Comparison of ENCODE assay signal across 1 cellular context in the genomic region with DNA sequence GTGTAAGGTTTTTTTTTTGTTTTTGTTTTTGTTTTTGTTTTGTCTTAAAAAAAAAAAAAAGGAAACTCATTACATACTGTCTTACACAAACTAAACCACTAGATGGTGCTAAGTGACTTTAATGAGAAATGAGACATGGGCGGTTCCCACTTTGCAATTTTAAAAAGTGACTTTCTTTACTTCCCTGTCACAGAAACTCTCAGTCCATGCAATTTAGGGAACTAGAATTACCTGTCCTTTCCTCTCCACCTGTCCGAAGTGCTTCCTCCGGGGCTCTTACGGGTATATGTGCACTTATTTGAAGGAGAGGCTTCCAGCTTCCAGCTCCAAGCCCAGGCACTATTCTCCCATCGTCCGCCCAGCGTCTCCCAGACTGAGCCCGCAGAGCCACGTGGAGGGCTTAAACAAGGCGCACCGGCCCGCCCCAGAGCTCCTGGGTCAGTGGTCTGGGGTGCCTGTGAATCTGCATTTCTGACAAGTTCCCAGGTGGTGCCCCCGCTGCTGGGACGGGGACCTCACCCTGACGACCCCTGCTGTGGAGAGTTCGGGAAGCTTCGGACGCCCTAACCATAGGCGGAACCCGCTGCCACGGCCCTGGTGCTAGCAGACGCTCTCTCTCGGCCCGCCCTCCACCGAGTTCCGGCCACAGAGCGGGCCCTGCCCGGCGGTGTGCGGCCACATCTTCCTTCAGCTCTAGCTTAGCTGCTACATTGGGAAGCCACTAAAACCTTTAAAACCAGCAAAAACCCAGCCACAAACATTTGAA.
TF ChIP-seq lines count a peak whose summit lies in the region.

No MANE protein-coding gene starts in this region.

TF ChIP-seq in HepG2, 621 proteins besides CTCF, POLR2A, EP300 and RAD21 (continued from another document and continues in another):
- TF ChIP-seq, protein P1, sequence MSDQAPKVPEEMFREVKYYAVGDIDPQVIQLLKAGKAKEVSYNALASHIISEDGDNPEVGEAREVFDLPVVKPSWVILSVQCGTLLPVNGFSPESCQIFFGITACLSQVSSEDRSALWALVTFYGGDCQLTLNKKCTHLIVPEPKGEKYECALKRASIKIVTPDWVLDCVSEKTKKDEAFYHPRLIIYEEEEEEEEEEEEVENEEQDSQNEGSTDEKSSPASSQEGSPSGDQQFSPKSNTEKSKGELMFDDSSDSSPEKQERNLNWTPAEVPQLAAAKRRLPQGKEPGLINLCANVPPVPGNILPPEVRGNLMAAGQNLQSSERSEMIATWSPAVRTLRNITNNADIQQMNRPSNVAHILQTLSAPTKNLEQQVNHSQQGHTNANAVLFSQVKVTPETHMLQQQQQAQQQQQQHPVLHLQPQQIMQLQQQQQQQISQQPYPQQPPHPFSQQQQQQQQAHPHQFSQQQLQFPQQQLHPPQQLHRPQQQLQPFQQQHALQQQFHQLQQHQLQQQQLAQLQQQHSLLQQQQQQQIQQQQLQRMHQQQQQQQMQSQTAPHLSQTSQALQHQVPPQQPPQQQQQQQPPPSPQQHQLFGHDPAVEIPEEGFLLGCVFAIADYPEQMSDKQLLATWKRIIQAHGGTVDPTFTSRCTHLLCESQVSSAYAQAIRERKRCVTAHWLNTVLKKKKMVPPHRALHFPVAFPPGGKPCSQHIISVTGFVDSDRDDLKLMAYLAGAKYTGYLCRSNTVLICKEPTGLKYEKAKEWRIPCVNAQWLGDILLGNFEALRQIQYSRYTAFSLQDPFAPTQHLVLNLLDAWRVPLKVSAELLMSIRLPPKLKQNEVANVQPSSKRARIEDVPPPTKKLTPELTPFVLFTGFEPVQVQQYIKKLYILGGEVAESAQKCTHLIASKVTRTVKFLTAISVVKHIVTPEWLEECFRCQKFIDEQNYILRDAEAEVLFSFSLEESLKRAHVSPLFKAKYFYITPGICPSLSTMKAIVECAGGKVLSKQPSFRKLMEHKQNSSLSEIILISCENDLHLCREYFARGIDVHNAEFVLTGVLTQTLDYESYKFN (CRISPR knock-in tag; conservative IDR thresholded peaks at IDR 0.05) = no peak; the same call in 1 of the 2 replicates
- TF ChIP-seq ZNF546 (CRISPR knock-in tag; conservative IDR thresholded peaks at IDR 0.05) = no peak; the same call in 1 of the 2 replicates
- peak; percentile 31; the same call in 1 of the 2 replicates for TF ChIP-seq PHF21A (CRISPR knock-in tag; IDR thresholded peaks at IDR 0.05)
- TF ChIP-seq HDAC2 (CRISPR knock-in tag; IDR thresholded peaks at IDR 0.05) = no peak; the same call in 1 of the 2 replicates
- TF ChIP-seq ZNF350 (CRISPR knock-in tag; IDR thresholded peaks at IDR 0.05; ENCODE audit: borderline replicate concordance, low read depth) = peak; percentile 87; the same call in 1 of the 2 replicates
- no peak for TF ChIP-seq ETV6 (CRISPR knock-in tag; conservative IDR thresholded peaks at IDR 0.05)
- TF ChIP-seq IRX3 (CRISPR knock-in tag; IDR thresholded peaks at IDR 0.05; ENCODE audit: borderline replicate concordance, low read depth) = no peak
- TF ChIP-seq ZSCAN12 (CRISPR knock-in tag; IDR thresholded peaks at IDR 0.05) = no peak
- TF ChIP-seq, protein P2, sequence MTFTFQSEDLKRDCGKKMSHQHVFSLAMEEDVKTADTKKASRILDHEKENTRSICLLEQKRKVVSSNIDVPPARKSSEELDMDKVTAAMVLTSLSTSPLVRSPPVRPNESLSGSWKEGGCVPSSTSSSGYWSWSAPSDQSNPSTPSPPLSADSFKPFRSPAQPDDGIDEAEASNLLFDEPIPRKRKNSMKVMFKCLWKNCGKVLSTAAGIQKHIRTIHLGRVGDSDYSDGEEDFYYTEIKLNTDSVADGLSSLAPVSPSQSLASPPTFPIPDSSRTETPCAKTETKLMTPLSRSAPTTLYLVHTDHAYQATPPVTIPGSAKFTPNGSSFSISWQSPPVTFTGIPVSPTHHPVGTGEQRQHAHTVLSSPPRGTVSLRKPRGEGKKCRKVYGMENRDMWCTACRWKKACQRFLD (CRISPR knock-in tag; IDR thresholded peaks at IDR 0.05; ENCODE audit: borderline replicate concordance) = no peak
- no peak for TF ChIP-seq CC2D1A (CRISPR knock-in tag; IDR thresholded peaks at IDR 0.05)
- TF ChIP-seq ZNF781 (CRISPR knock-in tag; IDR thresholded peaks at IDR 0.05; ENCODE audit: borderline replicate concordance, not compliant biosample characterization) = no peak
- peak; percentile 46; the same call in 1 of the 2 replicates for TF ChIP-seq SPEN (CRISPR knock-in tag; IDR thresholded peaks at IDR 0.05; ENCODE audit: low read depth)
- TF ChIP-seq NKX3-1 (CRISPR knock-in tag; IDR thresholded peaks at IDR 0.05) = no peak
- no peak for TF ChIP-seq ZNF260 (CRISPR knock-in tag; IDR thresholded peaks at IDR 0.05; ENCODE audit: borderline replicate concordance, low read depth)
- 0 out of 2 replicates have a peak, but pooled peaks have one; percentile 28 for TF ChIP-seq MEF2D (CRISPR knock-in tag; IDR thresholded peaks at IDR 0.05)
- TF ChIP-seq, protein P3, sequence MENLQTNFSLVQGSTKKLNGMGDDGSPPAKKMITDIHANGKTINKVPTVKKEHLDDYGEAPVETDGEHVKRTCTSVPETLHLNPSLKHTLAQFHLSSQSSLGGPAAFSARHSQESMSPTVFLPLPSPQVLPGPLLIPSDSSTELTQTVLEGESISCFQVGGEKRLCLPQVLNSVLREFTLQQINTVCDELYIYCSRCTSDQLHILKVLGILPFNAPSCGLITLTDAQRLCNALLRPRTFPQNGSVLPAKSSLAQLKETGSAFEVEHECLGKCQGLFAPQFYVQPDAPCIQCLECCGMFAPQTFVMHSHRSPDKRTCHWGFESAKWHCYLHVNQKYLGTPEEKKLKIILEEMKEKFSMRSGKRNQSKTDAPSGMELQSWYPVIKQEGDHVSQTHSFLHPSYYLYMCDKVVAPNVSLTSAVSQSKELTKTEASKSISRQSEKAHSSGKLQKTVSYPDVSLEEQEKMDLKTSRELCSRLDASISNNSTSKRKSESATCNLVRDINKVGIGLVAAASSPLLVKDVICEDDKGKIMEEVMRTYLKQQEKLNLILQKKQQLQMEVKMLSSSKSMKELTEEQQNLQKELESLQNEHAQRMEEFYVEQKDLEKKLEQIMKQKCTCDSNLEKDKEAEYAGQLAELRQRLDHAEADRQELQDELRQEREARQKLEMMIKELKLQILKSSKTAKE (CRISPR knock-in tag; IDR thresholded peaks at IDR 0.05; ENCODE audit: borderline replicate concordance) = no peak
- TF ChIP-seq, protein P4, sequence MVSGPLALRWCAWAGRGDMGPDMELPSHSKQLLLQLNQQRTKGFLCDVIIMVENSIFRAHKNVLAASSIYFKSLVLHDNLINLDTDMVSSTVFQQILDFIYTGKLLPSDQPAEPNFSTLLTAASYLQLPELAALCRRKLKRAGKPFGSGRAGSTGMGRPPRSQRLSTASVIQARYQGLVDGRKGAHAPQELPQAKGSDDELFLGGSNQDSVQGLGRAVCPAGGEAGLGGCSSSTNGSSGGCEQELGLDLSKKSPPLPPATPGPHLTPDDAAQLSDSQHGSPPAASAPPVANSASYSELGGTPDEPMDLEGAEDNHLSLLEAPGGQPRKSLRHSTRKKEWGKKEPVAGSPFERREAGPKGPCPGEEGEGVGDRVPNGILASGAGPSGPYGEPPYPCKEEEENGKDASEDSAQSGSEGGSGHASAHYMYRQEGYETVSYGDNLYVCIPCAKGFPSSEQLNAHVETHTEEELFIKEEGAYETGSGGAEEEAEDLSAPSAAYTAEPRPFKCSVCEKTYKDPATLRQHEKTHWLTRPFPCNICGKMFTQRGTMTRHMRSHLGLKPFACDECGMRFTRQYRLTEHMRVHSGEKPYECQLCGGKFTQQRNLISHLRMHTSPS (CRISPR knock-in tag; IDR thresholded peaks at IDR 0.05; ENCODE audit: low read depth) = no peak
- TF ChIP-seq ATF7-NPFF (CRISPR knock-in tag; IDR thresholded peaks at IDR 0.05; ENCODE audit: low read depth) = peak; percentile 42; the same call in 1 of the 2 replicates
- peak; percentile 35; the same call in 1 of the 2 replicates for TF ChIP-seq ERF (CRISPR knock-in tag; IDR thresholded peaks at IDR 0.05)
- TF ChIP-seq TAF1 (CRISPR knock-in tag; IDR thresholded peaks at IDR 0.05) = no peak; the same call in 1 of the 2 replicates
- TF ChIP-seq NCOA1 (CRISPR knock-in tag; IDR thresholded peaks at IDR 0.05) = no peak
- TF ChIP-seq SAP130 (CRISPR knock-in tag; IDR thresholded peaks at IDR 0.05; ENCODE audit: low read depth) = peak; percentile 84
- peak; percentile 55 for TF ChIP-seq ETV5 (CRISPR knock-in tag; IDR thresholded peaks at IDR 0.05; ENCODE audit: borderline replicate concordance)
- TF ChIP-seq RORA (CRISPR knock-in tag; IDR thresholded peaks at IDR 0.05) = no peak
- no peak; the same call in 1 of the 2 replicates for TF ChIP-seq CEBPG (CRISPR knock-in tag; IDR thresholded peaks at IDR 0.05)
- 0 out of 2 replicates have a peak, but pooled peaks have one; percentile 8 for TF ChIP-seq ZNF563 (CRISPR knock-in tag; IDR thresholded peaks at IDR 0.05)
- peak; percentile 64; the same call in 1 of the 2 replicates for TF ChIP-seq KLF11 (CRISPR knock-in tag; IDR thresholded peaks at IDR 0.05)
- TF ChIP-seq MTF2 (CRISPR knock-in tag; IDR thresholded peaks at IDR 0.05; ENCODE audit: borderline replicate concordance) = no peak
- TF ChIP-seq NFYC (CRISPR knock-in tag; IDR thresholded peaks at IDR 0.05) = no peak; the same call in 1 of the 2 replicates
- TF ChIP-seq POLR2G (IDR thresholded peaks at IDR 0.05; ENCODE audit: low read depth, low read length) = peak; percentile 36; the same call in 1 of the 2 replicates
- no peak for TF ChIP-seq MTA3 (CRISPR knock-in tag; IDR thresholded peaks at IDR 0.05)
- no peak for TF ChIP-seq ZNF468 (CRISPR knock-in tag; IDR thresholded peaks at IDR 0.05)
- TF ChIP-seq HCFC1 (IDR thresholded peaks at IDR 0.05; ENCODE audit: low read depth, low read length) = no peak
- no peak for TF ChIP-seq BCL6 (CRISPR knock-in tag; IDR thresholded peaks at IDR 0.05)
- no peak for TF ChIP-seq SYNCRIP (IDR thresholded peaks at IDR 0.05; ENCODE audit: insufficient read depth, low read depth, low read length)
- TF ChIP-seq NPAS2 (CRISPR knock-in tag; IDR thresholded peaks at IDR 0.05; ENCODE audit: borderline replicate concordance) = no peak
- peak; percentile 90 for TF ChIP-seq ZNF891 (CRISPR knock-in tag; IDR thresholded peaks at IDR 0.05)
- TF ChIP-seq, protein P5, sequence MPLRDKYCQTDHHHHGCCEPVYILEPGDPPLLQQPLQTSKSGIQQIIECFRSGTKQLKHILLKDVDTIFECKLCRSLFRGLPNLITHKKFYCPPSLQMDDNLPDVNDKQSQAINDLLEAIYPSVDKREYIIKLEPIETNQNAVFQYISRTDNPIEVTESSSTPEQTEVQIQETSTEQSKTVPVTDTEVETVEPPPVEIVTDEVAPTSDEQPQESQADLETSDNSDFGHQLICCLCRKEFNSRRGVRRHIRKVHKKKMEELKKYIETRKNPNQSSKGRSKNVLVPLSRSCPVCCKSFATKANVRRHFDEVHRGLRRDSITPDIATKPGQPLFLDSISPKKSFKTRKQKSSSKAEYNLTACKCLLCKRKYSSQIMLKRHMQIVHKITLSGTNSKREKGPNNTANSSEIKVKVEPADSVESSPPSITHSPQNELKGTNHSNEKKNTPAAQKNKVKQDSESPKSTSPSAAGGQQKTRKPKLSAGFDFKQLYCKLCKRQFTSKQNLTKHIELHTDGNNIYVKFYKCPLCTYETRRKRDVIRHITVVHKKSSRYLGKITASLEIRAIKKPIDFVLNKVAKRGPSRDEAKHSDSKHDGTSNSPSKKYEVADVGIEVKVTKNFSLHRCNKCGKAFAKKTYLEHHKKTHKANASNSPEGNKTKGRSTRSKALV (CRISPR knock-in tag; IDR thresholded peaks at IDR 0.05) = no peak
- peak; percentile 76 for TF ChIP-seq ZNF510 (CRISPR knock-in tag; IDR thresholded peaks at IDR 0.05; ENCODE audit: low read depth)
- TF ChIP-seq, protein P6, sequence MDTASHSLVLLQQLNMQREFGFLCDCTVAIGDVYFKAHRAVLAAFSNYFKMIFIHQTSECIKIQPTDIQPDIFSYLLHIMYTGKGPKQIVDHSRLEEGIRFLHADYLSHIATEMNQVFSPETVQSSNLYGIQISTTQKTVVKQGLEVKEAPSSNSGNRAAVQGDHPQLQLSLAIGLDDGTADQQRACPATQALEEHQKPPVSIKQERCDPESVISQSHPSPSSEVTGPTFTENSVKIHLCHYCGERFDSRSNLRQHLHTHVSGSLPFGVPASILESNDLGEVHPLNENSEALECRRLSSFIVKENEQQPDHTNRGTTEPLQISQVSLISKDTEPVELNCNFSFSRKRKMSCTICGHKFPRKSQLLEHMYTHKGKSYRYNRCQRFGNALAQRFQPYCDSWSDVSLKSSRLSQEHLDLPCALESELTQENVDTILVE (CRISPR knock-in tag; IDR thresholded peaks at IDR 0.05) = no peak
- TF ChIP-seq GTF3A (CRISPR knock-in tag; conservative IDR thresholded peaks at IDR 0.05) = peak; percentile 79; the same call in 1 of the 2 replicates
- TF ChIP-seq, protein P7, sequence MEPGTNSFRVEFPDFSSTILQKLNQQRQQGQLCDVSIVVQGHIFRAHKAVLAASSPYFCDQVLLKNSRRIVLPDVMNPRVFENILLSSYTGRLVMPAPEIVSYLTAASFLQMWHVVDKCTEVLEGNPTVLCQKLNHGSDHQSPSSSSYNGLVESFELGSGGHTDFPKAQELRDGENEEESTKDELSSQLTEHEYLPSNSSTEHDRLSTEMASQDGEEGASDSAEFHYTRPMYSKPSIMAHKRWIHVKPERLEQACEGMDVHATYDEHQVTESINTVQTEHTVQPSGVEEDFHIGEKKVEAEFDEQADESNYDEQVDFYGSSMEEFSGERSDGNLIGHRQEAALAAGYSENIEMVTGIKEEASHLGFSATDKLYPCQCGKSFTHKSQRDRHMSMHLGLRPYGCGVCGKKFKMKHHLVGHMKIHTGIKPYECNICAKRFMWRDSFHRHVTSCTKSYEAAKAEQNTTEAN (CRISPR knock-in tag; conservative IDR thresholded peaks at IDR 0.05) = no peak
- no peak for TF ChIP-seq ZNF589 (CRISPR knock-in tag; conservative IDR thresholded peaks at IDR 0.05)
- TF ChIP-seq, protein P8, sequence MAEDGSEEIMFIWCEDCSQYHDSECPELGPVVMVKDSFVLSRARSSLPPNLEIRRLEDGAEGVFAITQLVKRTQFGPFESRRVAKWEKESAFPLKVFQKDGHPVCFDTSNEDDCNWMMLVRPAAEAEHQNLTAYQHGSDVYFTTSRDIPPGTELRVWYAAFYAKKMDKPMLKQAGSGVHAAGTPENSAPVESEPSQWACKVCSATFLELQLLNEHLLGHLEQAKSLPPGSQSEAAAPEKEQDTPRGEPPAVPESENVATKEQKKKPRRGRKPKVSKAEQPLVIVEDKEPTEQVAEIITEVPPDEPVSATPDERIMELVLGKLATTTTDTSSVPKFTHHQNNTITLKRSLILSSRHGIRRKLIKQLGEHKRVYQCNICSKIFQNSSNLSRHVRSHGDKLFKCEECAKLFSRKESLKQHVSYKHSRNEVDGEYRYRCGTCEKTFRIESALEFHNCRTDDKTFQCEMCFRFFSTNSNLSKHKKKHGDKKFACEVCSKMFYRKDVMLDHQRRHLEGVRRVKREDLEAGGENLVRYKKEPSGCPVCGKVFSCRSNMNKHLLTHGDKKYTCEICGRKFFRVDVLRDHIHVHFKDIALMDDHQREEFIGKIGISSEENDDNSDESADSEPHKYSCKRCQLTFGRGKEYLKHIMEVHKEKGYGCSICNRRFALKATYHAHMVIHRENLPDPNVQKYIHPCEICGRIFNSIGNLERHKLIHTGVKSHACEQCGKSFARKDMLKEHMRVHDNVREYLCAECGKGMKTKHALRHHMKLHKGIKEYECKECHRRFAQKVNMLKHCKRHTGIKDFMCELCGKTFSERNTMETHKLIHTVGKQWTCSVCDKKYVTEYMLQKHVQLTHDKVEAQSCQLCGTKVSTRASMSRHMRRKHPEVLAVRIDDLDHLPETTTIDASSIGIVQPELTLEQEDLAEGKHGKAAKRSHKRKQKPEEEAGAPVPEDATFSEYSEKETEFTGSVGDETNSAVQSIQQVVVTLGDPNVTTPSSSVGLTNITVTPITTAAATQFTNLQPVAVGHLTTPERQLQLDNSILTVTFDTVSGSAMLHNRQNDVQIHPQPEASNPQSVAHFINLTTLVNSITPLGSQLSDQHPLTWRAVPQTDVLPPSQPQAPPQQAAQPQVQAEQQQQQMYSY (CRISPR knock-in tag; IDR thresholded peaks at IDR 0.05) = no peak
- TF ChIP-seq, protein P9, sequence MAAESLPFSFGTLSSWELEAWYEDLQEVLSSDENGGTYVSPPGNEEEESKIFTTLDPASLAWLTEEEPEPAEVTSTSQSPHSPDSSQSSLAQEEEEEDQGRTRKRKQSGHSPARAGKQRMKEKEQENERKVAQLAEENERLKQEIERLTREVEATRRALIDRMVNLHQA (CRISPR knock-in tag; IDR thresholded peaks at IDR 0.05) = no peak
